24 cellular contexts compared by ENCODE assay signal in the genomic region with DNA sequence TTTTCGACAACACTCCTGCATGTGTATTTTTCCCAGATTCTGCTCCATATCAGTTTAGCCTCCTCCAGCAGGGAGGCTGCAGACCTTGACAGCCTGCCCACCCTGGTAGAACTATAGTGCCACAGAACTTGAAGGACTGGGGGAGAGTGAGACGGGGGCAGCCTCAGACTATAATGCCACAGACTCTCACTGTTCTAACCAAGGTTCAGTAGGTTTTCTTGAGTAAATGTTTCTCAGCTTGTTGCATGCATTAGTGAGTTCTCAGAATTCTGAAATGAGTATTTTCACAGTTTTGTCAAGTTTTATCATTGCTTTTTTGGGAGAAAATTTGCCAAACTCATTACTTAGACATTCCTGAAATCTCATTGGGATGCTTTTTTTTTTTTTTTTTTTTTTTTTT.
"Had no signal": no experiment of that assay in that cellular context is flagged by ENCODE, and none has a peak within 500 bp of the region (broad histone marks: within the 10 kb centered on the region; RNA-seq: fewer than 3 reads in every experiment).

No MANE protein-coding gene starts in this region.

- H3K4me3 ChIP-seq: colonic mucosa, coronary artery, dorsolateral prefrontal cortex, esophagus muscularis mucosa, esophagus squamous epithelium, gastrocnemius medialis, gastroesophageal sphincter, heart left ventricle, heart right ventricle had no signal

- H3K4me3 Mint-ChIP-seq: dendritic cell treated with granulocyte-macrophage colony-stimulating factor and Interleukin-4, amounts not matched to agents 40 ng/mL and 50 ng/mL, for 4 days; effector memory CD8-positive, alpha-beta T cell; endodermal cell had no signal

- H3K27ac ChIP-seq: colonic mucosa, coronary artery, dorsolateral prefrontal cortex, epithelial cell of prostate, esophagus muscularis mucosa, esophagus squamous epithelium, foreskin keratinocyte, gastrocnemius medialis, gastroesophageal sphincter, heart left ventricle, heart right ventricle had no signal

- H3K27me3 ChIP-seq: colonic mucosa, dorsolateral prefrontal cortex, esophagus muscularis mucosa, esophagus squamous epithelium, foreskin keratinocyte, gastrocnemius medialis, gastroesophageal sphincter, heart left ventricle, heart right ventricle had no signal

- H3K27ac Mint-ChIP-seq: dendritic cell treated with granulocyte-macrophage colony-stimulating factor and Interleukin-4, amounts not matched to agents 40 ng/mL and 50 ng/mL, for 4 days; effector memory CD8-positive, alpha-beta T cell; endodermal cell had no signal

- DNase-seq: colonic mucosa; cortex of kidney; dermis blood vessel endothelial cell; dorsolateral prefrontal cortex; effector CD4-positive, alpha-beta T cell; effector CD8-positive, alpha-beta T cell; effector memory CD4-positive, alpha-beta T cell; effector memory CD8-positive, alpha-beta T cell; endodermal cell; erythroblast; esophagus squamous epithelium; foreskin fibroblast; foreskin keratinocyte; foreskin melanocyte; gastrocnemius medialis; glutamatergic neuron; head of caudate nucleus; heart left ventricle; heart right ventricle had no signal

- H3K27me3 Mint-ChIP-seq: dendritic cell treated with granulocyte-macrophage colony-stimulating factor and Interleukin-4, amounts not matched to agents 40 ng/mL and 50 ng/mL, for 4 days; effector memory CD8-positive, alpha-beta T cell had no signal

- H3K9me3 Mint-ChIP-seq: dendritic cell treated with granulocyte-macrophage colony-stimulating factor and Interleukin-4, amounts not matched to agents 40 ng/mL and 50 ng/mL, for 4 days; effector memory CD8-positive, alpha-beta T cell had no signal

- H3K4me1 Mint-ChIP-seq: endodermal cell had no signal

- H3K36me3 ChIP-seq: colonic mucosa, esophagus muscularis mucosa, esophagus squamous epithelium, gastrocnemius medialis, gastroesophageal sphincter, heart left ventricle, heart right ventricle had no signal

- H3K4me1 ChIP-seq: colonic mucosa, esophagus squamous epithelium, foreskin keratinocyte, gastrocnemius medialis, heart left ventricle, heart right ventricle had no signal

- H3K9me3 ChIP-seq: colonic mucosa, gastrocnemius medialis had no signal
